ENCODE assay signal across 8 cellular contexts in the genomic region with DNA sequence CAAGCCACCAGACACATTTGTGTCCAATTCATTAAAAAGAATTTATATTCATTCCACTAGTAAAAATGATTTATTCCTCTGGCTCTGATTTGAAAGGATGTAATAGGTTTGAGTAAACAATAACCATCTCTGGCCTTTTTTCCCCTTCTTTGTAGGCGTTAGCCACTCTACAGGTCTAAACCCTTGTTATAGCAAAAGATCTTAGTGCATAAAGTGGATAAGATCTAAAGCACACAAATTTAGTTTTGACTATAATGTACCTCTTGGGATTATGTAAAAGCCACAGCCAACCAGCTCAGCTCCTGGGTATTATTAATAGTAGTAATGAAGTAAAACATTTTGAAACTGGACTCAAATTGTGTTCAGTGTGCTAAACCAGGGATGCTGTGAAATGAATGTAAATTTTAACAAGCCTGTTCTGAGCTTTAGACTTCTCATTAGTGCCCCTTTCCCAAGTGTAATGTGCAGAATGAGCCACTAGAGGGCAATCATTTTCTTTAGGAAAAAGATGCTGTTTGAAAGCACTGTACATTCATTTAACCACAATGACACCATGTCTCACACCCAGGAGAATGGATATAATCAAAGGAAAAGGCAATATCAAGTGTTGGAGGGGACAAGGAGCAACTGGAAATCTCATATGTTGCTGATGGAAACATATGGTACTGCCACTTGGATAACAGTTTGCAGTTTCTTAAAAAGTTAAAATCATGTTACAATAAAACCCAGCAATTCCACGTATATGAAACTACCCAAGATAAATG.
DNase-seq lines count a peak whose midpoint lies in the region; ATAC-seq, FAIRE-seq and TF ChIP-seq lines count a peak whose summit lies in the region.

No MANE protein-coding gene starts in this region.

- no peak overlapping the region for H3K4me3 ChIP-seq in parathyroid adenoma (ENCODE audit: low read depth, low read length)

- H3K79me2 ChIP-seq in parathyroid adenoma: no peaks in the 10 kb centered on the region

- no peak overlapping the region for H3K9ac ChIP-seq in parathyroid adenoma

- peak; percentile 90 for FAIRE-seq in D721Med (lab: Jason Lieb, UNC)

- TF ChIP-seq CTCF in D721Med (IDR thresholded peaks at IDR 0.05; ENCODE audit: insufficient read depth, missing control alignments): peak; percentile 92
- TF ChIP-seq CTCF in parathyroid adenoma (IDR thresholded peaks at IDR 0.05): peak; percentile 74

- no peak overlapping the region for H2AFZ ChIP-seq in parathyroid adenoma

- intact Hi-C loops in posterior vena cava (cut with DNase I): loop anchor here (5.0 kb wide), 2 partner anchors 82 to 87 kb away; no protein-coding TSS in a partner anchor

- H3K27ac ChIP-seq in parathyroid adenoma: no peak overlapping the region

- DNase-seq in D721Med (ENCODE audit: insufficient read length, low spot score) (no peak), HT-29 (ENCODE audit: low spot score) (peak; percentile 94), NOMO-1 treated with dmso at 0.1 percent for 144 hours (lab: John Stamatoyannopoulos, UW; ENCODE audit: unreplicated experiment) (peak; percentile 27), glomerular endothelial cell (ENCODE audit: extremely low read depth, low read depth, low spot score) (peak; percentile 50), posterior vena cava (ENCODE audit: low spot score) (no peak)
- DNase-seq in activated gamma-delta T cell treated with anti-CD3 and anti-CD28 coated beads, Interleukin-2, amount 50 U/mL, for 16 hours (ENCODE audit: low read depth): peak; percentile 34

- H3K36me3 ChIP-seq in parathyroid adenoma (ENCODE audit: control insufficient read depth, insufficient read depth, low read length): no peaks in the 10 kb centered on the region

- ATAC-seq in GM19372 (IDR thresholded peaks at IDR 0.05; ENCODE audit: low read depth, unreplicated experiment): peak; percentile 61

- H3K4me1 ChIP-seq in parathyroid adenoma: no peaks in the 10 kb centered on the region

- H3K27me3 ChIP-seq in parathyroid adenoma (ENCODE audit: control insufficient read depth, insufficient read depth, low read length): no peaks in the 10 kb centered on the region

- H3K9me3 ChIP-seq in parathyroid adenoma (ENCODE audit: control insufficient read depth, low read length): no peaks in the 10 kb centered on the region

- H3K4me2 ChIP-seq in parathyroid adenoma (ENCODE audit: low read length): no peak overlapping the region

Comparison
In these comparisons a context has a peak if more than half of its experiments do, and no peak if none do; other contexts are left out.
1. DNase-seq: peak in HT-29 (single experiment), NOMO-1 treated with dmso at 0.1 percent for 144 hours (single experiment), activated gamma-delta T cell treated with anti-CD3 and anti-CD28 coated beads, Interleukin-2, amount 50 U/mL, for 16 hours (single experiment) and glomerular endothelial cell (single experiment); none in D721Med (single experiment) and posterior vena cava (single experiment).